Comparison of ENCODE assay signal across 31 cellular contexts in the genomic region with DNA sequence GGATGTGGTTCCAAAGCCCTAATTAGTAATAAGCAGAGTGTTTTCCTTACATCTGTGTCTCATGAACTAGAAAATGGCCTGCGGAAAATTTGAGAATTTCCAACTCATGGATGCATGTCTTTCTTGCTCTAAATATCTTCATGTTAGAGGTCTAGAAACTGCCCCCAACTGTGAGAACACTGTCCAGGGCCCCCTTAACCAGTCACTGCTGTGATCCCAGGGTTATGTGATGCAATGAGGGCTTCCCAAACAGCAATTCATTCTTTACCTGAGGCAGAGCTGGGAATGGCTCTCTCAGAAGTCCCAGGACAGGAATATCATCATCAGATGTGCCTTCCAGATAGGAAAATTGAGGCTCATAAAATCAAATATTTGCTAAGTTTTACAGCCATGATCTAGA. TPM values are rescaled to one million over a fixed set of nuclear protein-coding genes. Genes with fewer than 3 reads are reported as not detected.
"Had no signal": no experiment of that assay in that cellular context is flagged by ENCODE, and none has a peak within 500 bp of the region (broad histone marks: within the 10 kb centered on the region; RNA-seq: fewer than 3 reads in every experiment).

No MANE protein-coding gene starts in this region.

- H3K27ac ChIP-seq: hepatocyte, left ventricle myocardium inferior, ovary, right atrium auricular region, right lobe of liver, tibial nerve, upper lobe of left lung had no signal

- H3K36me3 Mint-ChIP-seq: naive thymus-derived CD4-positive, alpha-beta T cell; natural killer cell treated with Interleukin-12 subunit alpha and Interleukin-12 subunit beta and Interleukin-15 and Interleukin-18, amount 100 ng/mL, for 72 hours; stimulated activated memory B cell treated with anti-CD40 and anti-IgM and Interleukin-4, amounts not matched to agents 10 μg/mL and 1 μg/mL and 100 μg/mL, for 72 hours had no signal

- H3K4me2 ChIP-seq: hepatocyte, smooth muscle cell had no signal

- H3K36me3 ChIP-seq: left ventricle myocardium inferior, ovary, right atrium auricular region, right lobe of liver, tibial nerve, upper lobe of left lung had no signal

- H3K27ac Mint-ChIP-seq: naive thymus-derived CD4-positive, alpha-beta T cell; natural killer cell treated with Interleukin-12 subunit alpha and Interleukin-12 subunit beta and Interleukin-15 and Interleukin-18, amount 100 ng/mL, for 72 hours; progenitor cell of endocrine pancreas; stimulated activated memory B cell treated with anti-CD40 and anti-IgM and Interleukin-4, amounts not matched to agents 10 μg/mL and 1 μg/mL and 100 μg/mL, for 72 hours; stimulated activated naive CD8-positive, alpha-beta T cell treated with anti-CD3 and anti-CD28 coated beads, Interleukin-15, amount 100 ng/mL, for 72 hours had no signal

- H3K9me3 ChIP-seq: left ventricle myocardium inferior, ovary, right atrium auricular region, right lobe of liver, tibial nerve, upper lobe of left lung had no signal

- ATAC-seq: mucosa of descending colon; naive thymus-derived CD4-positive, alpha-beta T cell; natural killer cell treated with Interleukin-12 subunit alpha and Interleukin-12 subunit beta and Interleukin-15 and Interleukin-18, amount 100 ng/mL, for 72 hours; right lobe of liver; stimulated activated memory B cell treated with anti-CD40 and anti-IgM and Interleukin-4, amounts not matched to agents 10 μg/mL and 1 μg/mL and 100 μg/mL, for 72 hours; stimulated activated naive CD8-positive, alpha-beta T cell treated with anti-CD3 and anti-CD28 coated beads, Interleukin-15, amount 100 ng/mL, for 72 hours had no signal

- H3K4me1 ChIP-seq: left ventricle myocardium inferior, right atrium auricular region, right lobe of liver, tibial nerve, upper lobe of left lung had no signal

- DNase-seq: islet precursor cell; left ventricle myocardium inferior; midbrain; mucosa of descending colon; naive thymus-derived CD4-positive, alpha-beta T cell; ovary; right lobe of liver; stimulated activated CD4-positive, alpha-beta T cell treated with anti-CD3 and anti-CD28 coated beads, Interleukin-1b, Interleukin-23, amount 100 ng/mL, for 48 hours; stimulated activated CD4-positive, alpha-beta T cell treated with anti-CD3 and anti-CD28 coated beads, Interleukin-2, amount 100 ng/mL, for 48 hours; stimulated activated CD4-positive, alpha-beta T cell treated with anti-CD3 and anti-CD28 coated beads, Interleukin-4, amount 100 ng/mL, for 4 hours; stimulated activated CD8-positive, alpha-beta memory T cell treated with anti-CD3 and anti-CD28 coated beads, Interleukin-4, amount 100 ng/mL, for 48 hours; stimulated activated naive CD4-positive, alpha-beta T cell treated with Interleukin-2 at 50 U/mL for 16 hours; stimulated activated naive CD8-positive, alpha-beta T cell treated with anti-CD3 and anti-CD28 coated beads, Interleukin-15, amount 100 ng/mL, for 72 hours; substantia nigra; upper lobe of left lung had no signal

- H3K79me2 ChIP-seq: hepatocyte had no signal

- H2AFZ ChIP-seq: hepatocyte had no signal

- H3K4me3 Mint-ChIP-seq: naive thymus-derived CD4-positive, alpha-beta T cell; natural killer cell treated with Interleukin-12 subunit alpha and Interleukin-12 subunit beta and Interleukin-15 and Interleukin-18, amount 100 ng/mL, for 72 hours; stimulated activated memory B cell treated with anti-CD40 and anti-IgM and Interleukin-4, amounts not matched to agents 10 μg/mL and 1 μg/mL and 100 μg/mL, for 72 hours; stimulated activated naive CD8-positive, alpha-beta T cell treated with anti-CD3 and anti-CD28 coated beads, Interleukin-15, amount 100 ng/mL, for 72 hours had no signal

- H3K4me1 Mint-ChIP-seq: naive thymus-derived CD4-positive, alpha-beta T cell; stimulated activated memory B cell treated with anti-CD40 and anti-IgM and Interleukin-4, amounts not matched to agents 10 μg/mL and 1 μg/mL and 100 μg/mL, for 72 hours; stimulated activated naive CD8-positive, alpha-beta T cell treated with anti-CD3 and anti-CD28 coated beads, Interleukin-15, amount 100 ng/mL, for 72 hours had no signal

- H3K4me3 ChIP-seq: hepatocyte, left ventricle myocardium inferior, lung, mucosa of descending colon, ovary, right atrium auricular region, right lobe of liver, smooth muscle cell, tibial nerve, upper lobe of left lung had no signal

- H3K27me3 ChIP-seq: hepatocyte, ovary, right atrium auricular region, right lobe of liver, tibial nerve, upper lobe of left lung had no signal

- H3K27me3 Mint-ChIP-seq: naive thymus-derived CD4-positive, alpha-beta T cell; natural killer cell treated with Interleukin-12 subunit alpha and Interleukin-12 subunit beta and Interleukin-15 and Interleukin-18, amount 100 ng/mL, for 72 hours; progenitor cell of endocrine pancreas; stimulated activated memory B cell treated with anti-CD40 and anti-IgM and Interleukin-4, amounts not matched to agents 10 μg/mL and 1 μg/mL and 100 μg/mL, for 72 hours; stimulated activated naive CD8-positive, alpha-beta T cell treated with anti-CD3 and anti-CD28 coated beads, Interleukin-15, amount 100 ng/mL, for 72 hours had no signal

RNA-seq across cellular contexts. Expression of a gene that starts 8.2 kb away (rescaled TPM):
- total RNA-seq: kidney epithelial cell; left ventricle myocardium inferior; lower leg skin; mesenteric fat pad; myocyte; naive thymus-derived CD4-positive, alpha-beta T cell; natural killer cell treated with Interleukin-12 subunit alpha and Interleukin-12 subunit beta and Interleukin-15 and Interleukin-18, amount 100 ng/mL, for 72 hours; omental fat pad; pulmonary artery endothelial cell; right atrium auricular region; skeletal muscle tissue; tibial nerve had no signal
- polyA plus RNA-seq: lung; naive thymus-derived CD4-positive, alpha-beta T cell; smooth muscle cell; thymus had no signal
